In genomic region chr10:93458821-93459257, GRCh38 we compare ENCODE assay signal across 8 cellular contexts. TPM values are rescaled to one million over a fixed set of nuclear protein-coding genes. Genes with fewer than 3 reads are reported as not detected.
DNase-seq lines count a peak whose midpoint lies in the region; ATAC-seq and TF ChIP-seq lines count a peak whose summit lies in the region.

No MANE protein-coding gene starts in this region.

- no peak overlapping the region for H3K27ac Mint-ChIP-seq in activated T-cell treated with anti-CD3 and anti-CD28 coated beads, Interleukin-2, amount 50 U/mL, for 72 hours
- H3K27ac Mint-ChIP-seq in chondrocyte (ENCODE audit: unreplicated experiment) = peak overlapping the region; percentile 100
- no peak overlapping the region for H3K27ac Mint-ChIP-seq in CD8-positive, alpha-beta memory T cell

- no peak for TF ChIP-seq CTCF in chondrocyte (IDR thresholded peaks at IDR 0.05)
- no peak for TF ChIP-seq CTCF in lower leg skin (IDR thresholded peaks at IDR 0.05)
- no peak for TF ChIP-seq CTCF in upper lobe of right lung (IDR thresholded peaks at IDR 0.05)
- no peak for TF ChIP-seq CTCF in GM10266 (IDR thresholded peaks at IDR 0.05; ENCODE audit: control insufficient read depth, insufficient read depth, low read depth, missing control alignments)

- intact Hi-C loops in lower leg skin (cut with DNase I; ENCODE audit: low total_unique reads) (no loop called here), upper lobe of right lung (cut with DNase I) (no loop called here)

- H3K27me3 Mint-ChIP-seq in activated T-cell treated with anti-CD3 and anti-CD28 coated beads, Interleukin-2, amount 50 U/mL, for 72 hours (ENCODE audit: low read depth) = no peaks in the 10 kb centered on the region
- no peaks in the 10 kb centered on the region for H3K27me3 Mint-ChIP-seq in activated T-cell treated with anti-CD3 and anti-CD28 coated beads, Interleukin-2, amount 50 U/mL, for 4 hours (ENCODE audit: low read depth)
- H3K27me3 Mint-ChIP-seq in chondrocyte (ENCODE audit: low read depth) = no peaks in the 10 kb centered on the region
- peaks cover 6 to 8% of the 10 kb centered on the region in 2 donors for H3K27me3 Mint-ChIP-seq in CD8-positive, alpha-beta memory T cell

- H3K4me3 ChIP-seq in lower leg skin (ENCODE audit: low read depth, poor library complexity, severe bottlenecking) = no peak overlapping the region
- no peak overlapping the region for H3K4me3 ChIP-seq in upper lobe of right lung
- H3K4me3 ChIP-seq in CD8-positive, alpha-beta memory T cell (ENCODE audit: low read length) = no peak overlapping the region

- H3K36me3 Mint-ChIP-seq in activated T-cell treated with anti-CD3 and anti-CD28 coated beads, Interleukin-2, amount 50 U/mL, for 72 hours (ENCODE audit: insufficient read depth in 2 of 2) = peaks cover 6 to 20% of the 10 kb centered on the region in 2 donors
- H3K36me3 Mint-ChIP-seq in activated T-cell treated with anti-CD3 and anti-CD28 coated beads, Interleukin-2, amount 50 U/mL, for 4 hours (ENCODE audit: insufficient read depth) = no peaks in the 10 kb centered on the region
- peaks cover 20% of the 10 kb centered on the region for H3K36me3 Mint-ChIP-seq in chondrocyte (ENCODE audit: low read depth)
- no peaks in the 10 kb centered on the region for H3K36me3 Mint-ChIP-seq in CD8-positive, alpha-beta memory T cell

- H3K4me1 Mint-ChIP-seq in activated T-cell treated with anti-CD3 and anti-CD28 coated beads, Interleukin-2, amount 50 U/mL, for 72 hours (ENCODE audit: low read depth) = peaks cover 30% of the 10 kb centered on the region
- peaks cover 15% of the 10 kb centered on the region for H3K4me1 Mint-ChIP-seq in activated T-cell treated with anti-CD3 and anti-CD28 coated beads, Interleukin-2, amount 50 U/mL, for 4 hours (ENCODE audit: low read depth)
- peaks cover 80% of the 10 kb centered on the region for H3K4me1 Mint-ChIP-seq in chondrocyte (ENCODE audit: low read depth)
- H3K4me1 Mint-ChIP-seq in CD8-positive, alpha-beta memory T cell = peaks cover 5 to 11% (median 9%) of the 10 kb centered on the region in 3 donors

- POLR2A ChIA-PET in CD8-positive, alpha-beta memory T cell (lab: Charles Lee) = no interaction called here

- H3K27ac ChIP-seq in upper lobe of right lung = peak overlapping the region; percentile 85
- no peak overlapping the region for H3K27ac ChIP-seq in CD8-positive, alpha-beta memory T cell (ENCODE audit: low read depth, low read length)

- no peaks in the 10 kb centered on the region for H3K9me3 ChIP-seq in upper lobe of right lung
- H3K9me3 ChIP-seq in CD8-positive, alpha-beta memory T cell (ENCODE audit: low read length) = no peaks in the 10 kb centered on the region

- 10 to 16% methylated on average over 6 of the region's 6 CpGs for WGBS in lower leg skin, 2 donors

- H3K9me3 Mint-ChIP-seq in activated T-cell treated with anti-CD3 and anti-CD28 coated beads, Interleukin-2, amount 50 U/mL, for 72 hours = no peaks in the 10 kb centered on the region
- H3K9me3 Mint-ChIP-seq in activated T-cell treated with anti-CD3 and anti-CD28 coated beads, Interleukin-2, amount 50 U/mL, for 4 hours = no peaks in the 10 kb centered on the region
- H3K9me3 Mint-ChIP-seq in chondrocyte (ENCODE audit: low read depth) = no peaks in the 10 kb centered on the region
- no peaks in the 10 kb centered on the region for H3K9me3 Mint-ChIP-seq in CD8-positive, alpha-beta memory T cell

- no peak overlapping the region for H3K4me3 Mint-ChIP-seq in activated T-cell treated with anti-CD3 and anti-CD28 coated beads, Interleukin-2, amount 50 U/mL, for 72 hours
- H3K4me3 Mint-ChIP-seq in activated T-cell treated with anti-CD3 and anti-CD28 coated beads, Interleukin-2, amount 50 U/mL, for 4 hours = no peak overlapping the region
- H3K4me3 Mint-ChIP-seq in chondrocyte (ENCODE audit: unreplicated experiment) = peak overlapping the region; percentile 58
- H3K4me3 Mint-ChIP-seq in CD8-positive, alpha-beta memory T cell = no peak overlapping the region

- H3K36me3 ChIP-seq in upper lobe of right lung = peaks cover 22% of the 10 kb centered on the region
- no peaks in the 10 kb centered on the region for H3K36me3 ChIP-seq in CD8-positive, alpha-beta memory T cell (ENCODE audit: insufficient read depth, low read length)

- no peak for DNase-seq in activated T-cell treated with anti-CD3 and anti-CD28 coated beads, Interleukin-2, amount 50 U/mL, for 72 hours
- DNase-seq in activated T-cell treated with anti-CD3 and anti-CD28 coated beads, Interleukin-2, amount 50 U/mL, for 4 hours = no peak
- DNase-seq in chondrocyte (ENCODE audit: low spot score) = peak; percentile 94
- DNase-seq in lower leg skin (ENCODE audit: low spot score in 2 of 2) = peak; percentile 88 to 95
- peak; percentile 83 for DNase-seq in upper lobe of right lung
- DNase-seq in GM10266 (ENCODE audit: extremely low spot score) = no peak
- no peak for DNase-seq in CD8-positive, alpha-beta memory T cell

- CTCF ChIA-PET in CD8-positive, alpha-beta memory T cell (lab: Charles Lee) = interaction anchor here (1.7 kb wide), 1 partner anchor 24 kb away, joined by 5 read pairs; the partner anchor contains the start of gene MYOF

- peak; percentile 40 to 48 for ATAC-seq in activated T-cell treated with anti-CD3 and anti-CD28 coated beads, Interleukin-2, amount 50 U/mL, for 72 hours (replicated peaks in 1 of 2)
- ATAC-seq in activated T-cell treated with anti-CD3 and anti-CD28 coated beads, Interleukin-2, amount 50 U/mL, for 4 hours = no peak
- ATAC-seq in upper lobe of right lung (peak; percentile 92), HG02870 (IDR thresholded peaks at IDR 0.05; ENCODE audit: unreplicated experiment) (no peak)

- no peaks in the 10 kb centered on the region for H3K27me3 ChIP-seq in upper lobe of right lung
- H3K27me3 ChIP-seq in CD8-positive, alpha-beta memory T cell (ENCODE audit: insufficient read depth, low read length, poor library complexity, severe bottlenecking) = no peaks in the 10 kb centered on the region

- TF ChIP-seq POLR2A in lower leg skin (IDR thresholded peaks at IDR 0.05) = no peak

- H3K4me1 ChIP-seq in upper lobe of right lung = peaks cover 54% of the 10 kb centered on the region
- H3K4me1 ChIP-seq in CD8-positive, alpha-beta memory T cell (ENCODE audit: insufficient read depth, low read length) = no peaks in the 10 kb centered on the region

RNA-seq across cellular contexts. Expression of gene MYOF, which starts 23.3 kb away (rescaled TPM):
- 10 to 100 TPM; 32.3 to 32.4 TPM for total RNA-seq in activated T-cell treated with anti-CD3 and anti-CD28 coated beads, Interleukin-2, amount 50 U/mL, for 72 hours
- total RNA-seq in activated T-cell treated with anti-CD3 and anti-CD28 coated beads, Interleukin-2, amount 50 U/mL, for 4 hours = 10 to 100 TPM; 39.2 to 65.4 (median 42.6) TPM
- total RNA-seq in chondrocyte = 291 to 526 TPM (median 524 TPM) in 3 replicates
- total RNA-seq in lower leg skin = 100 to 1,000 TPM in 1 of 4 donors, 10 to 100 TPM in 3; 65.5 to 129 (median 90.3) TPM
- 132 TPM for total RNA-seq in upper lobe of right lung
- total RNA-seq in CD8-positive, alpha-beta memory T cell = 10 to 100 TPM; 57.0 to 62.8 TPM
- not detected for polyA plus RNA-seq in CD8-positive, alpha-beta memory T cell

RNA-seq across cellular contexts. Expression of gene CEP55, which starts 37.6 kb away (rescaled TPM):
- 10 to 100 TPM; 46.6 to 55.8 TPM for total RNA-seq in activated T-cell treated with anti-CD3 and anti-CD28 coated beads, Interleukin-2, amount 50 U/mL, for 72 hours
- 1 to 10 TPM; 6.0 to 8.2 (median 8.0) TPM for total RNA-seq in activated T-cell treated with anti-CD3 and anti-CD28 coated beads, Interleukin-2, amount 50 U/mL, for 4 hours
- 7.5 to 9.3 TPM (median 8.4 TPM) in 3 replicates for total RNA-seq in chondrocyte
- 1 to 10 TPM in 3 of 4 donors, under 1 TPM in 1; 0.29 to 3.3 (median 1.7) TPM for total RNA-seq in lower leg skin
- total RNA-seq in upper lobe of right lung = 0.35 TPM
- 10 to 100 TPM; 41.2 to 44.4 TPM for total RNA-seq in CD8-positive, alpha-beta memory T cell
- 0.97 TPM for polyA plus RNA-seq in CD8-positive, alpha-beta memory T cell

Comparison
In these comparisons a context has a peak if more than half of its experiments do, and no peak if none do; other contexts are left out.
1. ATAC-seq: peak in activated T-cell treated with anti-CD3 and anti-CD28 coated beads, Interleukin-2, amount 50 U/mL, for 72 hours (2 of 2) and upper lobe of right lung (single experiment); none in activated T-cell treated with anti-CD3 and anti-CD28 coated beads, Interleukin-2, amount 50 U/mL, for 4 hours (0 of 2) and HG02870 (single experiment).
2. DNase-seq: peak in chondrocyte (single experiment), lower leg skin (2 of 2) and upper lobe of right lung (single experiment); none in activated T-cell treated with anti-CD3 and anti-CD28 coated beads, Interleukin-2, amount 50 U/mL, for 72 hours (0 of 2), activated T-cell treated with anti-CD3 and anti-CD28 coated beads, Interleukin-2, amount 50 U/mL, for 4 hours (single experiment), GM10266 (single experiment) and CD8-positive, alpha-beta memory T cell (0 of 5).